ENCODE assay signal across 8 cellular contexts in genomic region chr20:50958733-50959542, GRCh38. TPM values are rescaled to one million over a fixed set of nuclear protein-coding genes. Genes with fewer than 3 reads are reported as not detected.
DNase-seq lines count a peak whose midpoint lies in the region; ATAC-seq and TF ChIP-seq lines count a peak whose summit lies in the region.

MOCS3 (plus strand) TSS chr20:50958818; CDS start chr20:50958843, 25 bp downstream.

- H3K27me3 ChIP-seq in esophagus muscularis mucosa: no peaks in the 10 kb centered on the region

- peak within 1 kb of the TSS; percentile 99 to 100 (median 100) for H3K27ac Mint-ChIP-seq in naive B cell
- peak within 1 kb of the TSS; percentile 100 for H3K27ac Mint-ChIP-seq in stimulated activated naive B cell treated with anti-CD40 and anti-IgM and Interleukin-4, amounts not matched to agents 10 μg/mL and 1 μg/mL and 100 μg/mL, for 72 hours

- H3K4me1 ChIP-seq in esophagus muscularis mucosa: peaks cover 39 to 61% (median 54%) of the 10 kb centered on the region in 4 donors

- H3K27me3 Mint-ChIP-seq in naive B cell: no peaks in the 10 kb centered on the region
- H3K27me3 Mint-ChIP-seq in stimulated activated naive B cell treated with anti-CD40 and anti-IgM and Interleukin-4, amounts not matched to agents 10 μg/mL and 1 μg/mL and 100 μg/mL, for 72 hours: no peaks in the 10 kb centered on the region

- peak within 1 kb of the TSS; percentile 95 to 99 (median 98) for H3K4me3 Mint-ChIP-seq in naive B cell
- peak within 1 kb of the TSS; percentile 96 for H3K4me3 Mint-ChIP-seq in stimulated activated naive B cell treated with anti-CD40 and anti-IgM and Interleukin-4, amounts not matched to agents 10 μg/mL and 1 μg/mL and 100 μg/mL, for 72 hours

- H3K27ac ChIP-seq in C4-2B (peak within 1 kb of the TSS; percentile 81), esophagus muscularis mucosa (replicated peaks in 1 of 4) (peak within 1 kb of the TSS; percentile 91 to 96 (median 92))

- no peak for TF ChIP-seq EP300 in esophagus muscularis mucosa (IDR thresholded peaks at IDR 0.05)

- TF ChIP-seq POLR2A in esophagus muscularis mucosa (IDR thresholded peaks at IDR 0.05; ENCODE audit: low read depth): no peak

- ATAC-seq in GM19035 (IDR thresholded peaks at IDR 0.05; ENCODE audit: unreplicated experiment) (peak; percentile 79), HG03342 (IDR thresholded peaks at IDR 0.05; ENCODE audit: unreplicated experiment) (peak; percentile 79), naive B cell (ENCODE audit: low read depth in 2 of 2) (peak; percentile 83 to 84)
- ATAC-seq in stimulated activated naive B cell treated with anti-CD40 and anti-IgM and Interleukin-4, amounts not matched to agents 10 μg/mL and 1 μg/mL and 100 μg/mL, for 72 hours (replicated peaks): peak; percentile 81 to 83

- peaks cover 0 to 23% (median 13%) of the 10 kb centered on the region in 4 donors for H3K36me3 ChIP-seq in esophagus muscularis mucosa

- DNase-seq in activated T-helper 1 cell treated with Interleukin-2 at 50 U/mL for 16 hours (ENCODE audit: low read depth) (peak; percentile 71), esophagus muscularis mucosa (ENCODE audit: extremely low spot score) (peak; percentile 95), naive B cell (peak; percentile 88)
- DNase-seq in stimulated activated naive B cell treated with anti-CD40 and anti-IgM and Interleukin-4, amounts not matched to agents 10 μg/mL and 1 μg/mL and 100 μg/mL, for 72 hours: peak; percentile 75

- no peaks in the 10 kb centered on the region for H3K9me3 Mint-ChIP-seq in naive B cell
- H3K9me3 Mint-ChIP-seq in stimulated activated naive B cell treated with anti-CD40 and anti-IgM and Interleukin-4, amounts not matched to agents 10 μg/mL and 1 μg/mL and 100 μg/mL, for 72 hours: peaks cover 0 to 3% of the 10 kb centered on the region in 2 donors

- peaks cover 0 to 4% of the 10 kb centered on the region in 2 donors for H3K36me3 Mint-ChIP-seq in naive B cell
- peaks cover 13 to 23% of the 10 kb centered on the region in 2 donors for H3K36me3 Mint-ChIP-seq in stimulated activated naive B cell treated with anti-CD40 and anti-IgM and Interleukin-4, amounts not matched to agents 10 μg/mL and 1 μg/mL and 100 μg/mL, for 72 hours

- intact Hi-C loops in esophagus muscularis mucosa (cut with DNase I): no loop called here

- 1% methylated on average over 42 of the region's 65 CpGs for whole genome bisulfite sequencing in esophagus muscularis mucosa

- no peaks in the 10 kb centered on the region for H3K9me3 ChIP-seq in esophagus muscularis mucosa

- no peak for TF ChIP-seq CTCF in C4-2B (conservative IDR thresholded peaks at IDR 0.05)
- TF ChIP-seq CTCF in esophagus muscularis mucosa (IDR thresholded peaks at IDR 0.05): no peak

- peaks cover 22 to 65% (median 40%) of the 10 kb centered on the region in 3 donors for H3K4me1 Mint-ChIP-seq in naive B cell
- peaks cover 9 to 38% of the 10 kb centered on the region in 2 donors for H3K4me1 Mint-ChIP-seq in stimulated activated naive B cell treated with anti-CD40 and anti-IgM and Interleukin-4, amounts not matched to agents 10 μg/mL and 1 μg/mL and 100 μg/mL, for 72 hours

- peak within 1 kb of the TSS; percentile 85 to 100 (median 92) for H3K4me3 ChIP-seq in esophagus muscularis mucosa

TF ChIP-seq in PFSK-1, 5 proteins besides CTCF, POLR2A, EP300 and RAD21:
- TF ChIP-seq FOXP2 (optimal IDR thresholded peaks at IDR 0.05; ENCODE audit: borderline replicate concordance, extremely low read depth, extremely low read length, insufficient read depth) (no peak), SIN3A (IDR thresholded peaks at IDR 0.05; ENCODE audit: borderline replicate concordance, insufficient read depth, low read length) (no peak), POLR2AphosphoS5 (IDR thresholded peaks at IDR 0.05; ENCODE audit: low read depth, low read length) (peak; percentile 70; the same call in 1 of the 2 replicates), REST (IDR thresholded peaks at IDR 0.05; ENCODE audit: insufficient read depth in 1 of 2, low read depth in 2 of 2, low read length in 2 of 2) (no peak), TAF1 (IDR thresholded peaks at IDR 0.05; ENCODE audit: borderline replicate concordance, insufficient read depth, low read length) (peak; percentile 4; the same call in 1 of the 2 replicates)

RNA-seq across cellular contexts. Expression of gene MOCS3, which starts in this region (rescaled TPM):
- polyA plus RNA-seq in PFSK-1 (2012; ENCODE audit: insufficient read length, low read depth): 3.3 TPM
- total RNA-seq in esophagus muscularis mucosa: 1 to 10 TPM; 2.9 to 6.2 (median 4.2) TPM
- 1 to 10 TPM; 3.8 to 5.0 (median 4.1) TPM for polyA plus RNA-seq in naive B cell (ENCODE audit: low read depth in 6 of 6)

Comparison
In these comparisons a context has a peak if more than half of its experiments do, and no peak if none do; other contexts are left out.
1. Peak in every context shown above with its lines: DNase-seq, ATAC-seq, H3K4me3 ChIP-seq and H3K27ac ChIP-seq.